10 cellular contexts compared by ENCODE assay signal in genomic region chr5:82406200-82406773, GRCh38.
DNase-seq lines count a peak whose midpoint lies in the region; ATAC-seq and TF ChIP-seq lines count a peak whose summit lies in the region.
"Had no signal": no experiment of that assay in that cellular context is flagged by ENCODE, and none has a peak within 500 bp of the region (broad histone marks: within the 10 kb centered on the region; RNA-seq: fewer than 3 reads in every experiment).

No MANE protein-coding gene starts in this region.

- ATAC-seq in psoas muscle = peak in 3 of 4 donors; percentile 21 to 48 (median 44)
- no peak for ATAC-seq in GM21515 (IDR thresholded peaks at IDR 0.05; ENCODE audit: unreplicated experiment)
- ATAC-seq in HG02973 (IDR thresholded peaks at IDR 0.05; ENCODE audit: unreplicated experiment) = no peak
- no peak for ATAC-seq in stimulated activated memory B cell treated with anti-CD40 and anti-IgM and Interleukin-4, amounts not matched to agents 10 μg/mL and 1 μg/mL and 100 μg/mL, for 72 hours

- H3K27ac ChIP-seq in PC-9 = peak overlapping the region; percentile 99
- peak overlapping the region in 3 of 4 donors; percentile 24 to 50 (median 47) for H3K27ac ChIP-seq in esophagus squamous epithelium
- H3K27ac ChIP-seq in psoas muscle = no peak overlapping the region

- no peaks in the 10 kb centered on the region for H3K9me3 Mint-ChIP-seq in stimulated activated memory B cell treated with anti-CD40 and anti-IgM and Interleukin-4, amounts not matched to agents 10 μg/mL and 1 μg/mL and 100 μg/mL, for 72 hours

- CTCF ChIA-PET in PC-9 (lab: Charles Lee) = interaction anchor here (0.7 kb wide), 1 partner anchor 190 kb away, joined by 14 read pairs; no protein-coding TSS in a partner anchor

- no peaks in the 10 kb centered on the region for H3K4me1 Mint-ChIP-seq in stimulated activated memory B cell treated with anti-CD40 and anti-IgM and Interleukin-4, amounts not matched to agents 10 μg/mL and 1 μg/mL and 100 μg/mL, for 72 hours

- no peaks in the 10 kb centered on the region for H3K27me3 Mint-ChIP-seq in stimulated activated memory B cell treated with anti-CD40 and anti-IgM and Interleukin-4, amounts not matched to agents 10 μg/mL and 1 μg/mL and 100 μg/mL, for 72 hours

- H3K9me3 ChIP-seq in PC-9 (ENCODE audit: insufficient read depth, low read depth) (peaks cover 11% of the 10 kb centered on the region; the same call in 1 of the 2 replicates), esophagus squamous epithelium (peaks cover 0 to 15% (median 11%) of the 10 kb centered on the region in 3 donors), psoas muscle (peaks cover 12% of the 10 kb centered on the region)

- TF ChIP-seq POLR2A in esophagus squamous epithelium (IDR thresholded peaks at IDR 0.05) = no peak

- TF ChIP-seq CTCF in PC-9 (conservative IDR thresholded peaks at IDR 0.05) (no peak), esophagus squamous epithelium (IDR thresholded peaks at IDR 0.05) (no peak), psoas muscle (IDR thresholded peaks at IDR 0.05) (no peak)

- H3K9me2 ChIP-seq in PC-9 (ENCODE audit: insufficient read depth) = no peaks in the 10 kb centered on the region

- no peak overlapping the region for H3K4me3 Mint-ChIP-seq in stimulated activated memory B cell treated with anti-CD40 and anti-IgM and Interleukin-4, amounts not matched to agents 10 μg/mL and 1 μg/mL and 100 μg/mL, for 72 hours

- H3K79me2 ChIP-seq in PC-9 (ENCODE audit: low read depth) = no peaks in the 10 kb centered on the region

- H3K4me3 ChIP-seq in PC-9 = peak overlapping the region; percentile 35; the same call in 1 of the 2 replicates
- H3K4me3 ChIP-seq in esophagus squamous epithelium = no peak overlapping the region
- H3K4me3 ChIP-seq in psoas muscle = no peak overlapping the region

- H3F3A ChIP-seq in PC-9 (ENCODE audit: insufficient read depth, low read depth) = peaks cover 34% of the 10 kb centered on the region

- no peaks in the 10 kb centered on the region for H4K20me1 ChIP-seq in PC-9 (ENCODE audit: insufficient read depth)

- intact Hi-C loops in PC-9 (cut with micrococcal nuclease; ENCODE audit: unreplicated experiment) = loop anchor here (2.0 kb wide), 1 partner anchor 49 kb away; no protein-coding TSS in a partner anchor
- intact Hi-C loops in esophagus squamous epithelium (cut with DNase I) = no loop called here
- intact Hi-C loops in psoas muscle (cut with DNase I) = no loop called here

- H3K36me3 ChIP-seq in PC-9 (ENCODE audit: low read depth) = no peaks in the 10 kb centered on the region
- H3K36me3 ChIP-seq in esophagus squamous epithelium = no peaks in the 10 kb centered on the region
- H3K36me3 ChIP-seq in psoas muscle (ENCODE audit: insufficient read depth in 1 of 2, low read depth in 1 of 2) = no peaks in the 10 kb centered on the region

- peak overlapping the region; percentile 59 for H2AFZ ChIP-seq in PC-9

- H3K27me3 ChIP-seq in PC-9 (ENCODE audit: insufficient read depth, low read depth) (no peaks in the 10 kb centered on the region), esophagus squamous epithelium (no peaks in the 10 kb centered on the region), psoas muscle (ENCODE audit: insufficient read depth in 3 of 3, low read length in 2 of 3) (no peaks in the 10 kb centered on the region)

- H3K4me2 ChIP-seq in PC-9 = peak overlapping the region; percentile 76

- POLR2A ChIA-PET in PC-9 (lab: Charles Lee; ENCODE audit: unreplicated experiment) = no interaction called here

- H3K4me1 ChIP-seq in PC-9 (replicated peaks; ENCODE audit: insufficient read depth) = peaks cover 33% of the 10 kb centered on the region
- H3K4me1 ChIP-seq in esophagus squamous epithelium = peaks cover 0 to 22% (median 0%) of the 10 kb centered on the region in 3 donors
- no peaks in the 10 kb centered on the region for H3K4me1 ChIP-seq in psoas muscle

- 33 to 40% methylated on average over 13 of the region's 13 CpGs for WGBS in esophagus squamous epithelium, 2 donors
- 41 to 46% (median 42%) methylated on average over 13 of the region's 13 CpGs for WGBS in psoas muscle, 3 donors

- BruUV-seq in PC-9 (replicated peaks; lab: Mats Ljungman, UMichigan) = no TSS peak

- H3K27ac Mint-ChIP-seq in stimulated activated memory B cell treated with anti-CD40 and anti-IgM and Interleukin-4, amounts not matched to agents 10 μg/mL and 1 μg/mL and 100 μg/mL, for 72 hours = no peak overlapping the region

- H3K36me3 Mint-ChIP-seq in stimulated activated memory B cell treated with anti-CD40 and anti-IgM and Interleukin-4, amounts not matched to agents 10 μg/mL and 1 μg/mL and 100 μg/mL, for 72 hours = no peaks in the 10 kb centered on the region

- peak; percentile 97 for DNase-seq in ELR (ENCODE audit: low read depth)
- peak; percentile 53 to 94 for DNase-seq in PC-9
- DNase-seq in esophagus squamous epithelium (lab: John Stamatoyannopoulos, UW) = no peak
- DNase-seq in psoas muscle = no peak
- no peak for DNase-seq in NCI-H1930 (lab: John Stamatoyannopoulos, UW)
- DNase-seq: effector CD4-positive, alpha-beta T cell; nucleus accumbens had no signal

Comparison
In these comparisons a context has a peak if more than half of its experiments do, and no peak if none do; other contexts are left out.
1. DNase-seq: peak in ELR (single experiment) and PC-9 (2 of 2); none in esophagus squamous epithelium (single experiment), psoas muscle (0 of 2) and NCI-H1930 (0 of 2).
2. ATAC-seq: peak in psoas muscle (3 of 4); none in GM21515 (single experiment), HG02973 (single experiment) and stimulated activated memory B cell treated with anti-CD40 and anti-IgM and Interleukin-4, amounts not matched to agents 10 μg/mL and 1 μg/mL and 100 μg/mL, for 72 hours (single experiment).